Comparison of ENCODE assay signal across 25 cellular contexts in the genomic region with DNA sequence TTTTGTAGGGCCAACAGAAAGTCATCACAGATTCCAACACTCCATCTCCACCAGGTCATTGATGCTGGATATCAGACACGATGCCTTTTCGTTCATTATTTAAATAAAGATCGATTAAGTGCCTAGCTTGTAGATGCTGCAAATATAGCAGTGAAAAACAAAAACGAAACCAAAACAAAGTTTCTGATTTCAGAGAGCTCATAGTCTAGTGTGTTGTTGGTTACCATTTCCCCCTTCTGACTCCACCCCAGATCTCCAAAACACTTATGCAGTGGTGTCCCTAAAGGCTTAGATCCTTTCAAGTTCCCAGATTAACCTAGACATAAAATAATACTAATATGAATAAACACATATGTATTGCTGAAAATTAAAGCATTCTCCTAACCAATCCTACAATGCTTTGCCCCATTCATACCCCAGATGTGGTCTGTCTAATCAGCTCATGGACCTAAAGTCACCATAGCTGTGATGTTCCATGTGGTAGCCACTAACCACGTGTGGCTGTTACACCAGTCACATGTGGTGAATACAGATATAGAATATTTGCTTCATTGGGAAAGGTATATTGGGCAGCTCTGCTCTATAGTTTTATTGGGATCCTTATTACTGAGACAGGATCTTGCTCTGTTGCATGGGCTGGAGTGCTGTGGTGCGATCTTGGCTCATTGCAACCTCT.
"Had no signal": no experiment of that assay in that cellular context is flagged by ENCODE, and none has a peak within 500 bp of the region (broad histone marks: within the 10 kb centered on the region; RNA-seq: fewer than 3 reads in every experiment).

No MANE protein-coding gene starts in this region.

- H3K9me3 ChIP-seq: adrenal gland, left ventricle myocardium inferior, neutrophil, right atrium auricular region, thyroid gland had no signal

- H3K27ac ChIP-seq: adrenal gland, cardiac muscle cell, dorsolateral prefrontal cortex, hepatocyte, left ventricle myocardium inferior, neutrophil, right atrium auricular region, skin epidermis, thyroid gland had no signal

- H3K4me1 ChIP-seq: adrenal gland, left ventricle myocardium inferior, right atrium auricular region, thyroid gland had no signal

- FAIRE-seq: keratinocyte had no signal

- H3K9me3 Mint-ChIP-seq: memory B cell had no signal

- H3K4me3 Mint-ChIP-seq: activated B cell treated with CpG ODN at 0.5 μM for 24 hours; activated CD8-positive, alpha-beta T cell treated with anti-CD3 and anti-CD28 coated beads, Interleukin-2, amount 10 ng/mL, durations not matched to agents 7 days and 5 days; activated naive CD4-positive, alpha-beta T cell treated with anti-CD3 and anti-CD28 coated beads, Interleukin-2, amount 50 U/mL, for 24 hours; endodermal cell; memory B cell; naive thymus-derived CD8-positive, alpha-beta T cell; stimulated activated naive B cell treated with anti-CD40 and anti-IgM and Interleukin-4, amounts not matched to agents 10 μg/mL and 1 μg/mL and 100 μg/mL, for 72 hours had no signal

- H3K27ac Mint-ChIP-seq: activated B cell treated with CpG ODN at 0.5 μM for 24 hours; activated CD8-positive, alpha-beta T cell treated with anti-CD3 and anti-CD28 coated beads, Interleukin-2, amount 10 ng/mL, durations not matched to agents 7 days and 5 days; activated naive CD4-positive, alpha-beta T cell treated with anti-CD3 and anti-CD28 coated beads, Interleukin-2, amount 50 U/mL, for 24 hours; endodermal cell; memory B cell; naive thymus-derived CD8-positive, alpha-beta T cell; stimulated activated naive B cell treated with anti-CD40 and anti-IgM and Interleukin-4, amounts not matched to agents 10 μg/mL and 1 μg/mL and 100 μg/mL, for 72 hours had no signal

- ATAC-seq: activated CD8-positive, alpha-beta T cell treated with anti-CD3 and anti-CD28 coated beads, Interleukin-2, amount 10 ng/mL, durations not matched to agents 7 days and 5 days; naive thymus-derived CD8-positive, alpha-beta T cell; stimulated activated naive B cell treated with anti-CD40 and anti-IgM and Interleukin-4, amounts not matched to agents 10 μg/mL and 1 μg/mL and 100 μg/mL, for 72 hours had no signal

- DNase-seq: activated B cell treated with CpG ODN at 0.5 μM for 24 hours; activated CD4-positive, alpha-beta T cell treated with anti-CD3 and anti-CD28 coated beads for 48 hours; activated CD8-positive, alpha-beta memory T cell treated with anti-CD3 and anti-CD28 coated beads, Interleukin-2, amount 50 U/mL, for 4 hours; activated CD8-positive, alpha-beta T cell treated with anti-CD3 and anti-CD28 coated beads, Interleukin-2, amount 10 ng/mL, durations not matched to agents 7 days and 5 days; activated effector memory CD4-positive, alpha-beta T cell treated with anti-CD3 and anti-CD28 coated beads, Interleukin-2, amount 50 U/mL, for 16 hours; activated T-cell treated with anti-CD3 and anti-CD28 coated beads, Interleukin-2, amount 50 U/mL, for 48 hours; adrenal gland; dorsolateral prefrontal cortex; endodermal cell; erythroblast; left ventricle myocardium inferior; naive thymus-derived CD8-positive, alpha-beta T cell; posterior cingulate gyrus; stimulated activated CD4-positive, alpha-beta T cell treated with anti-CD3 and anti-CD28 coated beads, Interleukin-15, amount 100 ng/mL, for 24 hours; stimulated activated CD4-positive, alpha-beta T cell treated with anti-CD3 and anti-CD28 coated beads, Interleukin-4, amount 100 ng/mL, for 1 hour; stimulated activated naive B cell treated with anti-CD40 and anti-IgM and Interleukin-4, amounts not matched to agents 10 μg/mL and 1 μg/mL and 100 μg/mL, for 72 hours; thyroid gland had no signal

- H3K4me3 ChIP-seq: adrenal gland, cardiac muscle cell, dorsolateral prefrontal cortex, hepatocyte, left ventricle myocardium inferior, right atrium auricular region, skin epidermis, thyroid gland had no signal

- H3K36me3 Mint-ChIP-seq: activated naive CD4-positive, alpha-beta T cell treated with anti-CD3 and anti-CD28 coated beads, Interleukin-2, amount 50 U/mL, for 24 hours; memory B cell; naive thymus-derived CD8-positive, alpha-beta T cell; stimulated activated naive B cell treated with anti-CD40 and anti-IgM and Interleukin-4, amounts not matched to agents 10 μg/mL and 1 μg/mL and 100 μg/mL, for 72 hours had no signal

- H3K27me3 Mint-ChIP-seq: activated B cell treated with CpG ODN at 0.5 μM for 24 hours; activated naive CD4-positive, alpha-beta T cell treated with anti-CD3 and anti-CD28 coated beads, Interleukin-2, amount 50 U/mL, for 24 hours; memory B cell; naive thymus-derived CD8-positive, alpha-beta T cell; stimulated activated naive B cell treated with anti-CD40 and anti-IgM and Interleukin-4, amounts not matched to agents 10 μg/mL and 1 μg/mL and 100 μg/mL, for 72 hours had no signal

- H3K4me1 Mint-ChIP-seq: activated B cell treated with CpG ODN at 0.5 μM for 24 hours; activated naive CD4-positive, alpha-beta T cell treated with anti-CD3 and anti-CD28 coated beads, Interleukin-2, amount 50 U/mL, for 24 hours; endodermal cell; memory B cell; naive thymus-derived CD8-positive, alpha-beta T cell; stimulated activated naive B cell treated with anti-CD40 and anti-IgM and Interleukin-4, amounts not matched to agents 10 μg/mL and 1 μg/mL and 100 μg/mL, for 72 hours had no signal

- H3K36me3 ChIP-seq: adrenal gland, cardiac muscle cell, left ventricle myocardium inferior, neutrophil, right atrium auricular region, thyroid gland had no signal
